In the genomic region with DNA sequence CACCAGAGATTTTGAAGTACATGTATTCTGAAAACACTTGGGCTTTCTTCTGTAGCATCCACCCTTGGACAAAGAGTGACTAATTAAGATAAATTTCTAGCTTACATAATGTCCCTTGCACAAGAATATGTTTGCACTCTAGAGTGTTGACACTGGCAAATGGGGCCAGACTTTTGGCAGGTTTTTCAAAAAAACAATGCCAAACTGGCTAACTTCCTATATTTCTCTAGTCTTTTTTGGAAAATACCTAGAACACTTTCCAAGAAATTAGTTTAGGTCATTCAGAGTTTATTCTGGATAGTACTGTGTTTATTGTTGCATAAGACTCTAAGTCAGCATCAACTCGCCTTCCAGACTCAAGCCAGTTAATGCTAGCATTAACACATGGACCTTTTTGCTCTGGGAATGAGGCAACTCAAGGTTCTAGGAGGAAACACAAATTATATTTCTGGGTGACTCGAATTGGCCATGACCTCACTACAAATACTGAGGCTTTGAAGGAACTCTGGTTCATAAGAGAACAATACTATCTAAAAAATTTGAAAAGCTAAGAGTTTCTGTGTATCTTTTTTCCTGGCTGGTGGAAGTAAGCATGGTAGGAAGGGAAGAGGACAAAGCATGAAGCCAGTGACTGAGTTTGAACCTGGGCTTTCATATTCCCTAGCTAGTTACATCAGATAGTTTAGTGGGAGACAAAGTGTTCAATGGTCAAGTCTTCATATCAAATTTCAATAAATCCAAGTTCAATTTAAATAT, we compare ENCODE assay signal across 14 cellular contexts.
DNase-seq lines count a peak whose midpoint lies in the region; ATAC-seq and TF ChIP-seq lines count a peak whose summit lies in the region.
"Had no signal": no experiment of that assay in that cellular context is flagged by ENCODE, and none has a peak within 500 bp of the region (broad histone marks: within the 10 kb centered on the region; RNA-seq: fewer than 3 reads in every experiment).

No MANE protein-coding gene starts in this region.

- TF ChIP-seq CTCF in AG04449 (IDR thresholded peaks at IDR 0.05; ENCODE audit: insufficient read depth, low read length, missing control alignments) (no peak), esophagus muscularis mucosa (IDR thresholded peaks at IDR 0.05) (no peak), right lobe of liver (IDR thresholded peaks at IDR 0.05) (no peak)

- ATAC-seq in right lobe of liver = peak; percentile 91 to 98 (median 94)
- no peak for ATAC-seq in HG03175 (IDR thresholded peaks at IDR 0.05; ENCODE audit: unreplicated experiment)
- ATAC-seq in HG03460 (IDR thresholded peaks at IDR 0.05; ENCODE audit: unreplicated experiment) = no peak
- ATAC-seq in GM18867 (IDR thresholded peaks at IDR 0.05; ENCODE audit: unreplicated experiment) = no peak

- H3K4me1 ChIP-seq in esophagus muscularis mucosa (no peaks in the 10 kb centered on the region), right lobe of liver (peaks cover 0 to 34% (median 3%) of the 10 kb centered on the region in 4 donors)

- TF ChIP-seq POLR2A in esophagus muscularis mucosa (IDR thresholded peaks at IDR 0.05; ENCODE audit: low read depth) (no peak), right lobe of liver (IDR thresholded peaks at IDR 0.05) (no peak)

- CTCF ChIA-PET in AG04449 (lab: Yijun Ruan, JAX) = interaction anchor here (0.9 to 1.3 kb wide), 2 partner anchors 9 to 77 kb away, joined by 3 read pairs; no protein-coding TSS in a partner anchor
- CTCF ChIA-PET in HEK293T (lab: Yijun Ruan, JAX) = no interaction called here

- WGBS in esophagus muscularis mucosa = 48% methylated on average over 2 of the region's 2 CpGs
- whole genome bisulfite sequencing in right lobe of liver (ENCODE audit: insufficient coverage, low coverage, low lambda C conversion rate, missing lambda C conversion rate) = 15% methylated on average over 2 of the region's 2 CpGs

- no peak for TF ChIP-seq EP300 in esophagus muscularis mucosa (IDR thresholded peaks at IDR 0.05)

- POLR2A ChIA-PET in AG04449 (lab: Yijun Ruan, JAX) (no interaction called here), HEK293T (lab: Yijun Ruan, JAX) (no interaction called here)

- H3K27me3 ChIP-seq in esophagus muscularis mucosa = no peaks in the 10 kb centered on the region
- H3K27me3 ChIP-seq in right lobe of liver = no peaks in the 10 kb centered on the region

- H3K4me3 ChIP-seq in AG04449 (ENCODE audit: low read depth, low read length) (no peak overlapping the region), esophagus muscularis mucosa (no peak overlapping the region), right lobe of liver (no peak overlapping the region)

- H3K36me3 ChIP-seq in esophagus muscularis mucosa (no peaks in the 10 kb centered on the region), right lobe of liver (no peaks in the 10 kb centered on the region)

- intact Hi-C loops in esophagus muscularis mucosa (cut with DNase I) (no loop called here), right lobe of liver (cut with DNase I) (no loop called here)

- H3K27ac ChIP-seq in esophagus muscularis mucosa (replicated peaks in 1 of 4) = peak overlapping the region in 1 of 4 donors; percentile 27
- H3K27ac ChIP-seq in right lobe of liver = peak overlapping the region in 1 of 3 donors; percentile 65

- H3K9me3 ChIP-seq in esophagus muscularis mucosa (no peaks in the 10 kb centered on the region), right lobe of liver (no peaks in the 10 kb centered on the region)

- DNase-seq in AG04449 (ENCODE audit: low read depth, low spot score) = peak; percentile 7
- peak; percentile 16 for DNase-seq in NCI-H226
- peak; percentile 64 for DNase-seq in esophagus muscularis mucosa (ENCODE audit: extremely low spot score)
- DNase-seq in right lobe of liver = peak in 1 of 3 donors; percentile 55
- DNase-seq in HEK293T (ENCODE audit: extremely low spot score) = no peak
- DNase-seq: activated CD4-positive, alpha-beta T cell treated with anti-CD3 and anti-CD28 coated beads for 4 hours; DND-41; HFFc6; KG1; NCI-H2081; stimulated activated CD8-positive, alpha-beta memory T cell treated with anti-CD3 and anti-CD28 coated beads, Interleukin-4, amount 100 ng/mL, for 48 hours had no signal

TF ChIP-seq in HEK293T, 16 proteins besides CTCF, POLR2A, EP300 and RAD21:
- TF ChIP-seq FOXA1 (IDR thresholded peaks at IDR 0.05) = no peak
- no peak for TF ChIP-seq ELF4 (IDR thresholded peaks at IDR 0.05)
- no peak for TF ChIP-seq SUZ12 (IDR thresholded peaks at IDR 0.05)
- TF ChIP-seq CTBP1 (IDR thresholded peaks at IDR 0.05; ENCODE audit: borderline replicate concordance) = no peak
- no peak for TF ChIP-seq TARDBP (IDR thresholded peaks at IDR 0.05)
- no peak for TF ChIP-seq L3MBTL2 (conservative IDR thresholded peaks at IDR 0.05)
- TF ChIP-seq, protein P1, sequence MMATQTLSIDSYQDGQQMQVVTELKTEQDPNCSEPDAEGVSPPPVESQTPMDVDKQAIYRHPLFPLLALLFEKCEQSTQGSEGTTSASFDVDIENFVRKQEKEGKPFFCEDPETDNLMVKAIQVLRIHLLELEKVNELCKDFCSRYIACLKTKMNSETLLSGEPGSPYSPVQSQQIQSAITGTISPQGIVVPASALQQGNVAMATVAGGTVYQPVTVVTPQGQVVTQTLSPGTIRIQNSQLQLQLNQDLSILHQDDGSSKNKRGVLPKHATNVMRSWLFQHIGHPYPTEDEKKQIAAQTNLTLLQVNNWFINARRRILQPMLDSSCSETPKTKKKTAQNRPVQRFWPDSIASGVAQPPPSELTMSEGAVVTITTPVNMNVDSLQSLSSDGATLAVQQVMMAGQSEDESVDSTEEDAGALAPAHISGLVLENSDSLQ (IDR thresholded peaks at IDR 0.05) = no peak
- TF ChIP-seq SP1 (IDR thresholded peaks at IDR 0.05) = no peak
- TF ChIP-seq FOXM1 (IDR thresholded peaks at IDR 0.05; ENCODE audit: borderline replicate concordance) = no peak
- TF ChIP-seq ARNT (IDR thresholded peaks at IDR 0.05) = no peak
- no peak for TF ChIP-seq ZNF384 (IDR thresholded peaks at IDR 0.05)
- TF ChIP-seq HDGF (IDR thresholded peaks at IDR 0.05; ENCODE audit: borderline replicate concordance) = no peak

Comparison
In these comparisons a context has a peak if more than half of its experiments do, and no peak if none do; other contexts are left out.
1. ATAC-seq: peak in right lobe of liver (4 of 4); none in HG03175 (single experiment), HG03460 (single experiment) and GM18867 (single experiment).